ENCODE assay signal across 8 cellular contexts in the genomic region with DNA sequence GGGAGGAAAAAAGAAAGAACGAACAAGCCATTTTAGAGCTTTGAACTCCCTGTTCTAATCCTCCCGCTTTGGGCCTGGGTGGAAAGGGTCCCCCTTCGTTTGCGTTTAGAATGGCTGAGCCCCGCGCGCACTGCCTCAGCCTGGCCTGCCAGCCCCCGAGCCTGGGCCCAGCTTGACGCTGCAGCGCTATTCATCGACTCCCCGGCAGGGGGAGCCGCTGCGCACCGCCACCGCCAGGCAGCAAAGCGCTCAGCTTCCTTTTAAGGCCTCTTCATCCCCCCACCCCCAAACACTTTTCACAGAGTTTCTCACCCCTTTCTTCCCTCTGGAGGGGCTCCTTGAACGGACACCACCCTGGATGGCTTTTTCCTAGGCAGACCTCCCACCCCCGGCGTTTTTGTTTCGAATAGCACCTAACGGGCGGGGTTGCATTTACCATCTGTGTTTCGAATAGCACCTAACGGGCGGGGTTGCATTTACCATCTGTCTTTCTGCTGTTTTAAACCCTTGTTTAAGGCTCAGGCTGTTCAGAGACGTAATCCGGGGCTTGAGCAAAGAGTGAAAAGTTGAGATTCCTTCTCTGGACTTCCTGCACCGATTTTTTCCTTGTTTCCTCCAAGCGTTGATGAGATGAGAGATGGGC. TPM values are rescaled to one million over a fixed set of nuclear protein-coding genes. Genes with fewer than 3 reads are reported as not detected.
A peak's percentile ranks its signal among the peaks of the same experiment; 100 is the strongest.
DNase-seq lines count a peak whose midpoint lies in the region; ATAC-seq and TF ChIP-seq lines count a peak whose summit lies in the region.

No MANE protein-coding gene starts in this region.

- no peaks in the 10 kb centered on the region for H3K36me3 ChIP-seq in HCT116 (ENCODE audit: control insufficient read depth in 1 of 2, insufficient read depth in 2 of 2, low read length in 2 of 2)

- no peak for TF ChIP-seq POLR2A in HCT116 (IDR thresholded peaks at IDR 0.05; ENCODE audit: borderline replicate concordance, extremely low read depth, insufficient read depth, insufficient read length)

- BruUV-seq in HCT116 (replicated peaks; lab: Mats Ljungman, UMichigan): no TSS peak

- no peaks in the 10 kb centered on the region for H3K36me3 Mint-ChIP-seq in effector memory CD8-positive, alpha-beta T cell (ENCODE audit: insufficient read depth)

- H4K20me1 ChIP-seq in HCT116 (ENCODE audit: insufficient read depth): no peaks in the 10 kb centered on the region

- H3K4me3 Mint-ChIP-seq in effector memory CD8-positive, alpha-beta T cell: no peak overlapping the region

- no peak overlapping the region for H3K4me3 ChIP-seq in HCT116 (replicated peaks in 1 of 2; ENCODE audit: low read depth in 1 of 2, low read length in 2 of 2)

- no peak overlapping the region for H3K9ac ChIP-seq in HCT116 (ENCODE audit: low read length)

- DNase-seq in AG08395 (ENCODE audit: low spot score) (peak; percentile 13), HCT116 (ENCODE audit: low read depth, low spot score) (no peak), iPS-NIHi7 (ENCODE audit: extremely low spot score) (peak; percentile 86), hepatic stellate cell (ENCODE audit: low spot score) (no peak)
- peak; percentile 2 for DNase-seq in activated naive CD4-positive, alpha-beta T cell treated with Interleukin-2 at 50 U/mL for 16 hours
- DNase-seq in stimulated activated CD4-positive, alpha-beta T cell treated with anti-CD3 and anti-CD28 coated beads, TNF-alpha, amount 100 ng/mL, for 1 hour (ENCODE audit: low read depth in 3 of 3, low spot score in 1 of 3): peak in 2 of 3 donors; percentile 7 to 24
- DNase-seq in effector memory CD8-positive, alpha-beta T cell: no peak

- no peak overlapping the region for H2AFZ ChIP-seq in HCT116 (ENCODE audit: low read depth, low read length, poor library complexity, severe bottlenecking)

- no peaks in the 10 kb centered on the region; a peak in 1 of 4 replicates for H3K9me3 ChIP-seq in HCT116 (ENCODE audit: control insufficient read depth in 1 of 2, insufficient read depth in 1 of 2, low read depth in 1 of 2, low read length in 2 of 2)

- POLR2A ChIA-PET in HCT116 (lab: Charles Lee): no interaction called here

- no peaks in the 10 kb centered on the region for H3K27me3 Mint-ChIP-seq in effector memory CD8-positive, alpha-beta T cell

- no peaks in the 10 kb centered on the region for H3K9me2 ChIP-seq in HCT116 (ENCODE audit: insufficient read depth)

- no peaks in the 10 kb centered on the region for H3K27me3 ChIP-seq in HCT116 (ENCODE audit: insufficient read depth, low read length)

- H3K79me2 ChIP-seq in HCT116 (ENCODE audit: insufficient read depth, low read length): no peaks in the 10 kb centered on the region

- H3K9me3 Mint-ChIP-seq in effector memory CD8-positive, alpha-beta T cell: peaks cover 7 to 8% of the 10 kb centered on the region in 2 donors

- TF ChIP-seq CTCF in HCT116 (IDR thresholded peaks at IDR 0.05 in 2 of 3, conservative IDR thresholded peaks at IDR 0.05 in 1 of 3; ENCODE audit: borderline replicate concordance in 1 of 3, insufficient read depth in 1 of 3, low read depth in 2 of 3, low read length in 2 of 3): peak in 2 of 3 experiments; percentile 71 to 79; a peak in 4 of 6 replicates

- no peak overlapping the region for H3K27ac Mint-ChIP-seq in effector memory CD8-positive, alpha-beta T cell

- RAD21 ChIA-PET in HCT116 (lab: Charles Lee; ENCODE audit: low non-redundant PET in 1 of 2, low total read pairs in 2 of 2, uncharacterized antibody in 2 of 2, unreplicated experiment in 2 of 2): no interaction called here

- no peaks in the 10 kb centered on the region for H3K4me1 Mint-ChIP-seq in effector memory CD8-positive, alpha-beta T cell (ENCODE audit: low read depth in 2 of 2)

- H3K27ac ChIP-seq in HCT116 (ENCODE audit: low read depth, low read length): no peak overlapping the region

- peak; percentile 27; the same call in 1 of the 2 replicates for TF ChIP-seq RAD21 in HCT116 (IDR thresholded peaks at IDR 0.05; ENCODE audit: low read depth)

- ATAC-seq in HCT116: peak; percentile 72
- no peak for ATAC-seq in HG02759 (IDR thresholded peaks at IDR 0.05; ENCODE audit: unreplicated experiment)
- no peak for ATAC-seq in effector memory CD8-positive, alpha-beta T cell (replicated peaks)

- no peaks in the 10 kb centered on the region for H3K4me1 ChIP-seq in HCT116 (ENCODE audit: control insufficient read depth in 1 of 2, insufficient read depth in 2 of 2, low read length in 2 of 2)

- intact Hi-C loops in HCT116 (cut with micrococcal nuclease): loop anchor here (10.0 kb wide), 1 partner anchor 464 kb away; no protein-coding TSS in a partner anchor

- no peak overlapping the region for H3K4me2 ChIP-seq in HCT116 (ENCODE audit: low read length)

- CTCF ChIA-PET in HCT116 (lab: Charles Lee): no interaction called here

TF ChIP-seq in HCT116, 20 proteins besides CTCF, POLR2A, EP300 and RAD21:
- TF ChIP-seq TCF7L2 (IDR thresholded peaks at IDR 0.05; ENCODE audit: borderline replicate concordance, extremely low read depth, insufficient read depth, insufficient read length) (no peak), FOSL1 (IDR thresholded peaks at IDR 0.05; ENCODE audit: low read depth) (no peak), SP1 (IDR thresholded peaks at IDR 0.05; ENCODE audit: low read depth) (no peak), YY1 (IDR thresholded peaks at IDR 0.05; ENCODE audit: extremely low read depth, insufficient replicate concordance, low read depth, low read length) (no peak), CEBPB (IDR thresholded peaks at IDR 0.05; ENCODE audit: low read depth) (no peak), EZH2 (IDR thresholded peaks at IDR 0.05) (no peak), SRF (IDR thresholded peaks at IDR 0.05; ENCODE audit: low read depth) (no peak), ELF1 (IDR thresholded peaks at IDR 0.05; ENCODE audit: borderline replicate concordance, low read depth) (no peak), ZFX (IDR thresholded peaks at IDR 0.05) (no peak)
- TF ChIP-seq, protein P1, sequence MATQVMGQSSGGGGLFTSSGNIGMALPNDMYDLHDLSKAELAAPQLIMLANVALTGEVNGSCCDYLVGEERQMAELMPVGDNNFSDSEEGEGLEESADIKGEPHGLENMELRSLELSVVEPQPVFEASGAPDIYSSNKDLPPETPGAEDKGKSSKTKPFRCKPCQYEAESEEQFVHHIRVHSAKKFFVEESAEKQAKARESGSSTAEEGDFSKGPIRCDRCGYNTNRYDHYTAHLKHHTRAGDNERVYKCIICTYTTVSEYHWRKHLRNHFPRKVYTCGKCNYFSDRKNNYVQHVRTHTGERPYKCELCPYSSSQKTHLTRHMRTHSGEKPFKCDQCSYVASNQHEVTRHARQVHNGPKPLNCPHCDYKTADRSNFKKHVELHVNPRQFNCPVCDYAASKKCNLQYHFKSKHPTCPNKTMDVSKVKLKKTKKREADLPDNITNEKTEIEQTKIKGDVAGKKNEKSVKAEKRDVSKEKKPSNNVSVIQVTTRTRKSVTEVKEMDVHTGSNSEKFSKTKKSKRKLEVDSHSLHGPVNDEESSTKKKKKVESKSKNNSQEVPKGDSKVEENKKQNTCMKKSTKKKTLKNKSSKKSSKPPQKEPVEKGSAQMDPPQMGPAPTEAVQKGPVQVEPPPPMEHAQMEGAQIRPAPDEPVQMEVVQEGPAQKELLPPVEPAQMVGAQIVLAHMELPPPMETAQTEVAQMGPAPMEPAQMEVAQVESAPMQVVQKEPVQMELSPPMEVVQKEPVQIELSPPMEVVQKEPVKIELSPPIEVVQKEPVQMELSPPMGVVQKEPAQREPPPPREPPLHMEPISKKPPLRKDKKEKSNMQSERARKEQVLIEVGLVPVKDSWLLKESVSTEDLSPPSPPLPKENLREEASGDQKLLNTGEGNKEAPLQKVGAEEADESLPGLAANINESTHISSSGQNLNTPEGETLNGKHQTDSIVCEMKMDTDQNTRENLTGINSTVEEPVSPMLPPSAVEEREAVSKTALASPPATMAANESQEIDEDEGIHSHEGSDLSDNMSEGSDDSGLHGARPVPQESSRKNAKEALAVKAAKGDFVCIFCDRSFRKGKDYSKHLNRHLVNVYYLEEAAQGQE (IDR thresholded peaks at IDR 0.05; ENCODE audit: low read depth): no peak

RNA-seq across cellular contexts. Expression of gene PIWIL1, which starts 56.4 kb away (rescaled TPM):
- not detected for total RNA-seq in HCT116 (2021; ENCODE audit: unreplicated experiment)
- not detected in 2 replicates for polyA plus RNA-seq in HCT116 (2012)

Comparison
In these comparisons a context has a peak if more than half of its experiments do, and no peak if none do; other contexts are left out.
1. DNase-seq: peak in AG08395 (single experiment), activated naive CD4-positive, alpha-beta T cell treated with Interleukin-2 at 50 U/mL for 16 hours (single experiment), iPS-NIHi7 (single experiment) and stimulated activated CD4-positive, alpha-beta T cell treated with anti-CD3 and anti-CD28 coated beads, TNF-alpha, amount 100 ng/mL, for 1 hour (2 of 3); none in HCT116 (single experiment), hepatic stellate cell (single experiment) and effector memory CD8-positive, alpha-beta T cell (0 of 3).